In genomic region chr15:25060996-25061620, GRCh38 we compare ENCODE assay signal across 26 cellular contexts.
DNase-seq lines count a peak whose midpoint lies in the region; ATAC-seq and TF ChIP-seq lines count a peak whose summit lies in the region.
"Had no signal": no experiment of that assay in that cellular context is flagged by ENCODE, and none has a peak within 500 bp of the region (broad histone marks: within the 10 kb centered on the region; RNA-seq: fewer than 3 reads in every experiment).

No MANE protein-coding gene starts in this region.

- H3K9me3 Mint-ChIP-seq in osteocyte (ENCODE audit: unreplicated experiment) = peaks cover 60% of the 10 kb centered on the region

- H3K4me3 Mint-ChIP-seq in osteocyte (ENCODE audit: unreplicated experiment) = no peak overlapping the region
- H3K4me3 Mint-ChIP-seq: activated CD4-positive, alpha-beta T cell treated with anti-CD3 and anti-CD28 coated beads, Interleukin-2, amount 10 ng/mL, durations not matched to agents 24 days and 14 days; T-helper 17 cell had no signal

- H3K36me3 Mint-ChIP-seq in osteocyte (ENCODE audit: unreplicated experiment) = peaks cover 91% of the 10 kb centered on the region

- ATAC-seq in Right ventricle myocardium superior (ENCODE audit: poor library complexity) (no peak), GM21528 (IDR thresholded peaks at IDR 0.05; ENCODE audit: low FRiP score, unreplicated experiment) (no peak)
- ATAC-seq: left cardiac atrium, Panc1, psoas muscle, T-helper 17 cell had no signal

- no peaks in the 10 kb centered on the region for H3K27me3 Mint-ChIP-seq in osteocyte (ENCODE audit: unreplicated experiment)
- H3K27me3 Mint-ChIP-seq: activated CD4-positive, alpha-beta T cell treated with anti-CD3 and anti-CD28 coated beads, Interleukin-2, amount 10 ng/mL, durations not matched to agents 24 days and 14 days; IgD-negative memory B cell; T-helper 17 cell had no signal

- intact Hi-C loops in cardiac septum (cut with DNase I) (no loop called here), Right ventricle myocardium superior (cut with DNase I) (no loop called here)

- DNase-seq in cardiac septum (ENCODE audit: low spot score) (peak; percentile 44), Right ventricle myocardium superior (no peak), islet precursor cell (peak; percentile 37), osteocyte (ENCODE audit: extremely low spot score, unreplicated experiment) (peak; percentile 70), HT-29 (ENCODE audit: low spot score) (no peak), hypothalamus (lab: John Stamatoyannopoulos, UW) (no peak)
- DNase-seq in stimulated activated CD4-positive, alpha-beta T cell treated with anti-CD3 and anti-CD28 coated beads, Interleukin-1b, Interleukin-23, amount 100 ng/mL, for 48 hours = no peak
- DNase-seq: activated CD4-positive, alpha-beta T cell treated with anti-CD3 and anti-CD28 coated beads, Interleukin-2, amount 10 ng/mL, durations not matched to agents 24 days and 14 days; activated gamma-delta T cell treated with Interleukin-2 at 50 U/mL for 16 hours; cortex of kidney; GOT3; left cardiac atrium; MG63; NCI-H1436; NCI-H2107; NCI-H510A; NK-92 treated with Interleukin-12 subunit alpha and Interleukin-12 subunit beta, amount 100 ng/mL, for 24 hours; psoas muscle; small intestine; stimulated activated CD4-positive, alpha-beta T cell treated with anti-CD3 and anti-CD28 coated beads, Interleukin-2, amount 100 ng/mL, for 48 hours; stimulated activated naive CD4-positive, alpha-beta T cell; T-helper 17 cell; trophoblast cell had no signal

- no peaks in the 10 kb centered on the region for H3K4me1 Mint-ChIP-seq in osteocyte (ENCODE audit: unreplicated experiment)
- H3K4me1 Mint-ChIP-seq: activated CD4-positive, alpha-beta T cell treated with anti-CD3 and anti-CD28 coated beads, Interleukin-2, amount 10 ng/mL, durations not matched to agents 24 days and 14 days; T-helper 17 cell had no signal

- TF ChIP-seq CTCF in osteocyte (IDR thresholded peaks at IDR 0.05) = no peak

- no peak overlapping the region for H3K27ac Mint-ChIP-seq in osteocyte (ENCODE audit: unreplicated experiment)
- H3K27ac Mint-ChIP-seq: activated CD4-positive, alpha-beta T cell treated with anti-CD3 and anti-CD28 coated beads, Interleukin-2, amount 10 ng/mL, durations not matched to agents 24 days and 14 days; T-helper 17 cell had no signal

Comparison
In these comparisons a context has a peak if more than half of its experiments do, and no peak if none do; other contexts are left out.
1. DNase-seq: peak in cardiac septum (single experiment), islet precursor cell (single experiment) and osteocyte (single experiment); none in Right ventricle myocardium superior (single experiment), HT-29 (single experiment), stimulated activated CD4-positive, alpha-beta T cell treated with anti-CD3 and anti-CD28 coated beads, Interleukin-1b, Interleukin-23, amount 100 ng/mL, for 48 hours (single experiment) and hypothalamus (0 of 51).